In genomic region chr6:35259946-35260626, GRCh38 we compare ENCODE assay signal across 8 cellular contexts. TPM values are rescaled to one million over a fixed set of nuclear protein-coding genes. Genes with fewer than 3 reads are reported as not detected.
DNase-seq lines count a peak whose midpoint lies in the region; ATAC-seq and TF ChIP-seq lines count a peak whose summit lies in the region.

No MANE protein-coding gene starts in this region.

- POLR2A ChIA-PET in activated CD4-positive, alpha-beta T cell treated with anti-CD3 and anti-CD28 coated beads for 36 hours (lab: Charles Lee): interaction anchor here (0.6 to 1.3 kb wide), 3 partner anchors 37 to 372 kb away, joined by 4 to 6 read pairs (median 5); partner anchors contain the start of gene TAF11
- POLR2A ChIA-PET in HEK293T (lab: Yijun Ruan, JAX): interaction anchor here (0.8 to 1.9 kb wide), 15 partner anchors 8 to 228 kb away, joined by 3 to 10 read pairs (median 5); no protein-coding TSS in a partner anchor

- intact Hi-C loops in activated CD4-positive, alpha-beta T cell treated with anti-CD3 and anti-CD28 coated beads for 36 hours (cut with DNase I, micrococcal nuclease): loop anchor here in 1 of 2 experiments (1.0 to 2.0 kb wide), 7 partner anchors 42 to 937 kb away; partner anchors contain the start of genes ANKS1A, BRPF3, FANCE and RPS10
- intact Hi-C loops in right lobe of liver (cut with DNase I): no loop called here

- H3K27ac Mint-ChIP-seq in activated CD4-positive, alpha-beta T cell treated with anti-CD3 and anti-CD28 coated beads for 36 hours: peak overlapping the region; percentile 90

- H3K27me3 Mint-ChIP-seq in activated CD4-positive, alpha-beta T cell treated with anti-CD3 and anti-CD28 coated beads for 36 hours: no peaks in the 10 kb centered on the region

- no peaks in the 10 kb centered on the region for H3K36me3 Mint-ChIP-seq in activated CD4-positive, alpha-beta T cell treated with anti-CD3 and anti-CD28 coated beads for 36 hours (ENCODE audit: low read depth)

- no peaks in the 10 kb centered on the region for H3K9me3 Mint-ChIP-seq in activated CD4-positive, alpha-beta T cell treated with anti-CD3 and anti-CD28 coated beads for 36 hours (ENCODE audit: low read depth)

- no peaks in the 10 kb centered on the region for H3K9me3 ChIP-seq in HAP-1
- H3K9me3 ChIP-seq in right lobe of liver: no peaks in the 10 kb centered on the region

- H3K4me1 ChIP-seq in HAP-1 (peaks cover 12% of the 10 kb centered on the region), right lobe of liver (peaks cover 0 to 10% (median 0%) of the 10 kb centered on the region in 4 donors)

- CTCF ChIA-PET in activated CD4-positive, alpha-beta T cell treated with anti-CD3 and anti-CD28 coated beads for 36 hours (lab: Charles Lee): interaction anchor here (0.6 to 3.5 kb wide), 5 partner anchors 19 to 208 kb away, joined by 3 to 28 read pairs (median 6); partner anchors contain the start of genes RPL10A and TCP11
- CTCF ChIA-PET in HEK293T (lab: Yijun Ruan, JAX): interaction anchor here (1.1 to 1.6 kb wide), 2 partner anchors 19 to 36 kb away, joined by 3 to 7 read pairs; no protein-coding TSS in a partner anchor

- H3K36me3 ChIP-seq in HAP-1 (replicated peaks) (no peaks in the 10 kb centered on the region; the same call in 1 of the 2 replicates), right lobe of liver (no peaks in the 10 kb centered on the region)

- H3K4me1 Mint-ChIP-seq in activated CD4-positive, alpha-beta T cell treated with anti-CD3 and anti-CD28 coated beads for 36 hours: peaks cover 49% of the 10 kb centered on the region

- H3K4me3 ChIP-seq in HAP-1 (peak overlapping the region; percentile 87), NB4 (ENCODE audit: low read depth, low read length) (peak overlapping the region; percentile 81), choroid plexus epithelial cell (ENCODE audit: low read depth, low read length) (peak overlapping the region; percentile 98), right lobe of liver (peak overlapping the region; percentile 75 to 94 (median 84))

- TF ChIP-seq CTCF in GM10266 (IDR thresholded peaks at IDR 0.05; ENCODE audit: control insufficient read depth, insufficient read depth, low read depth, missing control alignments) (no peak), NB4 (IDR thresholded peaks at IDR 0.05; ENCODE audit: low read depth, low read length) (no peak), choroid plexus epithelial cell (conservative IDR thresholded peaks at IDR 0.05; ENCODE audit: low read depth, low read length) (no peak), right lobe of liver (IDR thresholded peaks at IDR 0.05) (no peak)

- peak; percentile 47 for ATAC-seq in activated CD4-positive, alpha-beta T cell treated with anti-CD3 and anti-CD28 coated beads for 36 hours
- ATAC-seq in right lobe of liver: peak; percentile 55 to 73 (median 68)

- peak; percentile 91 for DNase-seq in GM10266 (ENCODE audit: extremely low spot score)
- peak; percentile 40 to 83 for DNase-seq in HAP-1 (ENCODE audit: low spot score in 2 of 2)
- peak; percentile 81 for DNase-seq in NB4 (ENCODE audit: low read depth)
- peak; percentile 82 for DNase-seq in activated CD4-positive, alpha-beta T cell treated with anti-CD3 and anti-CD28 coated beads for 36 hours
- DNase-seq in choroid plexus epithelial cell (ENCODE audit: low read depth): peak; percentile 35
- peak; percentile 82 to 88 (median 86) for DNase-seq in right lobe of liver
- peak; percentile 64 to 81 for DNase-seq in stimulated activated CD4-positive, alpha-beta T cell treated with anti-CD3 and anti-CD28 coated beads, Interleukin-4, amount 100 ng/mL, for 4 hours
- no peak for DNase-seq in HEK293T (ENCODE audit: extremely low spot score)

- in situ Hi-C loops in HAP-1 (cut with MboI; ENCODE audit: low sequenced_read_pairs): no loop called here

- TF ChIP-seq POLR2A in NB4 (IDR thresholded peaks at IDR 0.05; ENCODE audit: extremely low read depth, insufficient read length): peak; percentile 9
- TF ChIP-seq POLR2A in right lobe of liver (IDR thresholded peaks at IDR 0.05): no peak

- WGBS in right lobe of liver (ENCODE audit: insufficient coverage, low coverage, low lambda C conversion rate, missing lambda C conversion rate): 7% methylated on average over 16 of the region's 23 CpGs

- H3K27me3 ChIP-seq in HAP-1 (ENCODE audit: low read depth) (no peaks in the 10 kb centered on the region), right lobe of liver (no peaks in the 10 kb centered on the region)

- H3K27ac ChIP-seq in right lobe of liver: peak overlapping the region; percentile 97 to 99 (median 98)

- H3K4me3 Mint-ChIP-seq in activated CD4-positive, alpha-beta T cell treated with anti-CD3 and anti-CD28 coated beads for 36 hours: peak overlapping the region; percentile 91

TF ChIP-seq in HEK293T, 16 proteins besides CTCF, POLR2A, EP300 and RAD21:
- TF ChIP-seq TARDBP (IDR thresholded peaks at IDR 0.05): no peak
- TF ChIP-seq SUZ12 (IDR thresholded peaks at IDR 0.05): no peak
- TF ChIP-seq HDGF (IDR thresholded peaks at IDR 0.05; ENCODE audit: borderline replicate concordance): no peak
- TF ChIP-seq BHLHE40 (IDR thresholded peaks at IDR 0.05; ENCODE audit: borderline replicate concordance): no peak
- no peak for TF ChIP-seq FOXK2 (IDR thresholded peaks at IDR 0.05)
- no peak for TF ChIP-seq ZNF384 (IDR thresholded peaks at IDR 0.05)
- no peak for TF ChIP-seq NFRKB (IDR thresholded peaks at IDR 0.05)
- TF ChIP-seq PKNOX1 (IDR thresholded peaks at IDR 0.05): no peak
- no peak for TF ChIP-seq L3MBTL2 (conservative IDR thresholded peaks at IDR 0.05)
- no peak for TF ChIP-seq ELF4 (IDR thresholded peaks at IDR 0.05)
- TF ChIP-seq FOXA1 (IDR thresholded peaks at IDR 0.05): no peak
- no peak for TF ChIP-seq LEF1 (IDR thresholded peaks at IDR 0.05; ENCODE audit: borderline replicate concordance)
- no peak for TF ChIP-seq ARNT (IDR thresholded peaks at IDR 0.05)
- TF ChIP-seq SP1 (IDR thresholded peaks at IDR 0.05): no peak
- TF ChIP-seq FOXM1 (IDR thresholded peaks at IDR 0.05; ENCODE audit: borderline replicate concordance): no peak

RNA-seq across cellular contexts. Expression of gene ZNF76, which starts 0.6 kb away (rescaled TPM):
- 10 to 100 TPM; 35.2 to 40.1 TPM for total RNA-seq in activated CD4-positive, alpha-beta T cell treated with anti-CD3 and anti-CD28 coated beads for 36 hours
- total RNA-seq in right lobe of liver: 10 to 100 TPM; 14.4 to 19.8 (median 17.6) TPM

RNA-seq across cellular contexts. Expression of gene DEF6, which starts 37.5 kb away (rescaled TPM):
- 10 to 100 TPM; 74.1 to 86.6 TPM for total RNA-seq in activated CD4-positive, alpha-beta T cell treated with anti-CD3 and anti-CD28 coated beads for 36 hours
- total RNA-seq in right lobe of liver: 1 to 10 TPM; 1.1 to 3.6 (median 1.5) TPM

RNA-seq across cellular contexts. Expression of gene SCUBE3, which starts 46.3 kb away (rescaled TPM):
- total RNA-seq in activated CD4-positive, alpha-beta T cell treated with anti-CD3 and anti-CD28 coated beads for 36 hours: not detected
- total RNA-seq in right lobe of liver: under 1 TPM in 4 of 6 experiments, not detected in 2; 0.05 to 0.11 (median 0.07) TPM

Comparison
In these comparisons a context has a peak if more than half of its experiments do, and no peak if none do; other contexts are left out.
1. RNA of gene DEF6, which starts 37.5 kb away (total RNA-seq): 74.1 to 86.6 TPM in activated CD4-positive, alpha-beta T cell treated with anti-CD3 and anti-CD28 coated beads for 36 hours; 1.1 to 3.6 TPM in right lobe of liver; every median in the first group is over 10 times any median in the second.
2. Peak in every context shown above with its lines, with median percentiles within 50 percentile points of each other: H3K4me3 ChIP-seq.